Comparison of ENCODE assay signal across 10 cellular contexts in the genomic region with DNA sequence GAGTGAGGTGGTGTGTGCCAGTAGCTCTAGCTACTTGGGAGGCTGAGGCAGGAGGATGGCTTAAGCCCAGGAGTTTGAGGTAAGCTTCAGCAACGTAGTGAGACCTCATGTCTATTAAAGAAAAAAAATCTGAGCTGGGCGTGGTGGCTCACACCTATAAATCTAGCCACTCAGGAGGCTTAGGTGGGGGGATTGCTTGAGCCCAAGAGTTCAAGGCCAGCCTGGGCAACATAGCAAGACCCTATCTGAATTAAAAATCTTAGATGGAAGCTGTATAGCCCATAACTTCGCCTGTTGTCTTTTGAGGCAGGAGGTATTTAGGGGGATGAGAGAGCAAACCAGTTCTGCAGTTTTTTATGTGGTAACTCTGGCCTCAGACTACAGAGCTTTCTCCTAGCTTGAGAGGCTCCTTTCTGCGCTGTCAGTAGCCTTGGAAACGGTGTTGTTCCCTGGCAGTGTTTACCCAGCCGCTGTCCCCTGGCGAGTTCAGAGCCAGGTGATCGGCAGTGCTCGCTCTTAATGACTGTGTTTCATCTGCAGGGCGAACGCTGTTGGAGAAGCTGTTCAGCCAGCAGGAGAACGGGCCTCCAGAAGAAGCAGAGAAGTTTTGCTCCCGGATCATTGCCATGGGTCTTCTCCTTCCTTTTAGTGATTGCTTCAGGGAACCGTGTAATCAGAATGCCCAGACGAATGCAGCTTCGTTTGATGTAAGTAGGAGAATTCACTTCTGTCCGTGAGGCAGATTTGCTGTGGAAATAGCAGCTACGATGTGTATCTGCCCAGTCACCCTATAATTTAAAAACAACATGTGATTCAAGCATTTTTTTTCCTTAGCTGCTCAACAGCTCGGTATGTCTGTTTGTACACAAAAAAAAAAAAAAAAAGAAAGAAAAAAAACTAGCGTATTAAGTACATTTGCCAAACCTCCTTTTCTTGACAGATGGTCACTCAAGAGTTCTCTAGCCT. TPM values are rescaled to one million over a fixed set of nuclear protein-coding genes. Genes with fewer than 3 reads are reported as not detected.
DNase-seq lines count a peak whose midpoint lies in the region; ATAC-seq lines count a peak whose summit lies in the region.
"Had no signal": no experiment of that assay in that cellular context is flagged by ENCODE, and none has a peak within 500 bp of the region (broad histone marks: within the 10 kb centered on the region; RNA-seq: fewer than 3 reads in every experiment).

No MANE protein-coding gene starts in this region.

- intact Hi-C loops in posterior cingulate gyrus (cut with DNase I), result no loop called here

- ATAC-seq in GM21737 (IDR thresholded peaks at IDR 0.05; ENCODE audit: unreplicated experiment) (no peak), HG03469 (IDR thresholded peaks at IDR 0.05; ENCODE audit: unreplicated experiment) (no peak)
- ATAC-seq: activated CD8-positive, alpha-beta T cell treated with anti-CD3 and anti-CD28 coated beads, Interleukin-2, amount 10 ng/mL, durations not matched to agents 7 days and 5 days had no signal

- H3K36me3 ChIP-seq in SJCRH30, result no peaks in the 10 kb centered on the region

- H3K4me1 ChIP-seq in SJCRH30, result no peaks in the 10 kb centered on the region

- no peaks in the 10 kb centered on the region for H3K27me3 ChIP-seq in SJCRH30

- H3K9me3 ChIP-seq in SJCRH30 (replicated peaks), result no peaks in the 10 kb centered on the region

- no peak overlapping the region for H3K4me3 ChIP-seq in SJCRH30

- H3K27ac ChIP-seq in SJCRH30, result no peak overlapping the region

- DNase-seq in HT-29 (ENCODE audit: low spot score) (peak; percentile 12), NCI-H69 (lab: John Stamatoyannopoulos, UW) (peak; percentile 97), glomerular visceral epithelial cell (ENCODE audit: extremely low spot score) (peak; percentile 20), posterior cingulate gyrus (peak in 9 of 10 donors; percentile 23 to 91 (median 55)), SJCRH30 (no peak), A172 (ENCODE audit: low spot score) (no peak)
- DNase-seq: activated CD8-positive, alpha-beta T cell treated with anti-CD3 and anti-CD28 coated beads, Interleukin-2, amount 10 ng/mL, durations not matched to agents 7 days and 5 days; naive B cell had no signal

RNA-seq across cellular contexts. Expression of gene FMN2, which starts 31.2 kb away (rescaled TPM):
- total RNA-seq in HT-29 (2014; rRNA removed; shearing (Covaris generic)), result not detected in 2 replicates
- not detected in 2 replicates for total RNA-seq in SJCRH30 (2014; rRNA removed; shearing (Covaris generic))
- total RNA-seq in A172 (2014; rRNA removed; shearing (Covaris generic)), result 5.1 and 8.8 TPM in 2 replicates
- total RNA-seq: activated CD8-positive, alpha-beta T cell treated with anti-CD3 and anti-CD28 coated beads, Interleukin-2, amount 10 ng/mL, durations not matched to agents 7 days and 5 days had no signal

Comparison
In these comparisons a context has a peak if more than half of its experiments do, and no peak if none do; other contexts are left out.
1. DNase-seq: peak in HT-29 (single experiment), NCI-H69 (single experiment), glomerular visceral epithelial cell (single experiment) and posterior cingulate gyrus (9 of 10); none in SJCRH30 (0 of 2) and A172 (single experiment).